Comparison of ENCODE assay signal across 7 cellular contexts in the genomic region with DNA sequence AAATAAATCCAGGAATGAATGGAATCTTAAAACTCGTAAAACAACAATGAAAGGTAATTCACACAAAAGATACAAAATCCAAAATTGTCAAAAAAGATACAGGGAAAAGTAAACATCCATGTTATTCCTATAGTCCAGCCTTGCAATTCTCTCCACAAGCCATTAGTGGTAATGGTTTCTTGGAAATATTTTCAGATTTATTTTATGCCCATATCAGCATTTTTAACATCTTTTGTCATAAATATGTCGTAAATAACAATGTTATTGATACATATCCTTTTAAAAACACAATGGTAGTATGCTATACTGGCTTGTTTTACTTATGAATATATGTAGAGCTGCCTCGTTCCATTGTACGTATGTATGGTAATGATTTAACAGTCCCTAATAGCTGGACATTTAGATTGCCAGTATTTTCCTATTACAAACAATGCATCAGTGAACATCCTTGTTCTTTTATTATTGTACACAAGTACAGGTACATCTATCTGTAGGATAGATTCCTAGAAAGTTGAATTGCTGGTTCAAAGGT. TPM values are rescaled to one million over a fixed set of nuclear protein-coding genes. Genes with fewer than 3 reads are reported as not detected.
A peak's percentile ranks its signal among the peaks of the same experiment; 100 is the strongest.
DNase-seq lines count a peak whose midpoint lies in the region; ATAC-seq and TF ChIP-seq lines count a peak whose summit lies in the region.

No MANE protein-coding gene starts in this region.

- H3K9me3 ChIP-seq in HCT116 (ENCODE audit: control insufficient read depth in 1 of 2, insufficient read depth in 1 of 2, low read depth in 1 of 2, low read length in 2 of 2) (no peaks in the 10 kb centered on the region), iPS DF 6.9 (ENCODE audit: control insufficient read depth, insufficient read depth, low read length) (peaks cover 2% of the 10 kb centered on the region)

- no peaks in the 10 kb centered on the region for H3K27me3 ChIP-seq in HCT116 (ENCODE audit: insufficient read depth, low read length)
- H3K27me3 ChIP-seq in iPS DF 6.9 (ENCODE audit: control insufficient read depth, insufficient read depth, low read length) = no peaks in the 10 kb centered on the region

- no peaks in the 10 kb centered on the region for H3K9me2 ChIP-seq in HCT116 (ENCODE audit: insufficient read depth)

- H3K79me2 ChIP-seq in HCT116 (ENCODE audit: insufficient read depth, low read length) = no peaks in the 10 kb centered on the region

- H3K27me3 Mint-ChIP-seq in activated B cell treated with CpG ODN at 0.5 μM for 24 hours = peaks cover 6% of the 10 kb centered on the region
- H3K27me3 Mint-ChIP-seq in stimulated activated naive CD8-positive, alpha-beta T cell treated with anti-CD3 and anti-CD28 coated beads, Interleukin-15, amount 100 ng/mL, for 72 hours = no peaks in the 10 kb centered on the region

- CTCF ChIA-PET in HCT116 (lab: Charles Lee) (interaction anchor here (0.7 to 1.0 kb wide), 2 partner anchors 34 to 219 kb away, joined by 3 to 5 read pairs; no protein-coding TSS in a partner anchor), activated B cell treated with CpG ODN at 0.5 μM for 24 hours (lab: Charles Lee) (interaction anchor here (1.2 to 1.7 kb wide), 2 partner anchors 98 to 219 kb away, joined by 5 to 7 read pairs; no protein-coding TSS in a partner anchor)

- no peaks in the 10 kb centered on the region for H4K20me1 ChIP-seq in HCT116 (ENCODE audit: insufficient read depth)

- intact Hi-C loops in HCT116 (cut with micrococcal nuclease) = no loop called here
- intact Hi-C loops in activated B cell treated with CpG ODN at 0.5 μM for 24 hours (cut with micrococcal nuclease) = loop anchor here (5.0 kb wide), 4 partner anchors 826 to 1079 kb away; a partner anchor contains a TSS

- ATAC-seq in HCT116 = no peak
- no peak for ATAC-seq in activated B cell treated with CpG ODN at 0.5 μM for 24 hours (ENCODE audit: low read depth)
- no peak for ATAC-seq in stimulated activated naive CD8-positive, alpha-beta T cell treated with anti-CD3 and anti-CD28 coated beads, Interleukin-15, amount 100 ng/mL, for 72 hours
- no peak for ATAC-seq in GM19351 (IDR thresholded peaks at IDR 0.05; ENCODE audit: unreplicated experiment)

- H3K27ac Mint-ChIP-seq in activated B cell treated with CpG ODN at 0.5 μM for 24 hours = peak overlapping the region; percentile 96
- peak overlapping the region; percentile 91 to 100 for H3K27ac Mint-ChIP-seq in stimulated activated naive CD8-positive, alpha-beta T cell treated with anti-CD3 and anti-CD28 coated beads, Interleukin-15, amount 100 ng/mL, for 72 hours

- POLR2A ChIA-PET in HCT116 (lab: Charles Lee) (no interaction called here), activated B cell treated with CpG ODN at 0.5 μM for 24 hours (lab: Charles Lee) (interaction anchor here (1.2 to 2.1 kb wide), 3 partner anchors 31 to 503 kb away, joined by 3 to 7 read pairs (median 5); a partner anchor contains a TSS)

- TF ChIP-seq RAD21 in HCT116 (IDR thresholded peaks at IDR 0.05; ENCODE audit: low read depth) = no peak

- peaks cover 24% of the 10 kb centered on the region for H3K4me1 Mint-ChIP-seq in activated B cell treated with CpG ODN at 0.5 μM for 24 hours
- H3K4me1 Mint-ChIP-seq in stimulated activated naive CD8-positive, alpha-beta T cell treated with anti-CD3 and anti-CD28 coated beads, Interleukin-15, amount 100 ng/mL, for 72 hours = peaks cover 28% of the 10 kb centered on the region

- peak overlapping the region; percentile 79 for H2AFZ ChIP-seq in HCT116 (ENCODE audit: low read depth, low read length, poor library complexity, severe bottlenecking)

- RAD21 ChIA-PET in HCT116 (lab: Charles Lee; ENCODE audit: low non-redundant PET in 1 of 2, low total read pairs in 2 of 2, uncharacterized antibody in 2 of 2, unreplicated experiment in 2 of 2) = no interaction called here

- no peaks in the 10 kb centered on the region for H3K36me3 ChIP-seq in HCT116 (ENCODE audit: control insufficient read depth in 1 of 2, insufficient read depth in 2 of 2, low read length in 2 of 2)
- no peaks in the 10 kb centered on the region for H3K36me3 ChIP-seq in iPS DF 6.9 (ENCODE audit: control insufficient read depth, insufficient read depth, low read length)

- H3K9me3 Mint-ChIP-seq in activated B cell treated with CpG ODN at 0.5 μM for 24 hours = peaks cover 3% of the 10 kb centered on the region
- H3K9me3 Mint-ChIP-seq in stimulated activated naive CD8-positive, alpha-beta T cell treated with anti-CD3 and anti-CD28 coated beads, Interleukin-15, amount 100 ng/mL, for 72 hours = peaks cover 0 to 6% of the 10 kb centered on the region in 2 donors

- peak overlapping the region; percentile 93 for H3K4me3 Mint-ChIP-seq in activated B cell treated with CpG ODN at 0.5 μM for 24 hours
- peak overlapping the region; percentile 96 to 100 for H3K4me3 Mint-ChIP-seq in stimulated activated naive CD8-positive, alpha-beta T cell treated with anti-CD3 and anti-CD28 coated beads, Interleukin-15, amount 100 ng/mL, for 72 hours

- H3K4me1 ChIP-seq in HCT116 (ENCODE audit: control insufficient read depth in 1 of 2, insufficient read depth in 2 of 2, low read length in 2 of 2) = peaks cover 7 to 33% of the 10 kb centered on the region in 2 experiments; a peak in 3 of 4 replicates
- no peaks in the 10 kb centered on the region; the same call in 1 of the 2 replicates for H3K4me1 ChIP-seq in iPS DF 6.9 (ENCODE audit: control insufficient read depth, insufficient read depth, low read length)

- TF ChIP-seq CTCF in HCT116 (IDR thresholded peaks at IDR 0.05 in 2 of 3, conservative IDR thresholded peaks at IDR 0.05 in 1 of 3; ENCODE audit: borderline replicate concordance in 1 of 3, insufficient read depth in 1 of 3, low read depth in 2 of 3, low read length in 2 of 3) = no peak
- TF ChIP-seq CTCF in activated B cell treated with CpG ODN at 0.5 μM for 24 hours (IDR thresholded peaks at IDR 0.05) = no peak

- WGBS in iPS DF 6.9 (ENCODE audit: insufficient coverage, insufficient read length) = no CpG with 5 or more reads among the region's 4 CpGs

- peak overlapping the region; percentile 59 to 79 for H3K4me3 ChIP-seq in HCT116 (replicated peaks in 1 of 2; ENCODE audit: low read depth in 1 of 2, low read length in 2 of 2)
- H3K4me3 ChIP-seq in iPS DF 6.9 (ENCODE audit: low read length) = peak overlapping the region; percentile 80; the same call in 1 of the 2 replicates

- H3K4me2 ChIP-seq in HCT116 (ENCODE audit: low read length) = peak overlapping the region; percentile 97

- no TSS peak for BruUV-seq in HCT116 (replicated peaks; lab: Mats Ljungman, UMichigan)

- no peak for TF ChIP-seq POLR2A in HCT116 (IDR thresholded peaks at IDR 0.05; ENCODE audit: borderline replicate concordance, extremely low read depth, insufficient read depth, insufficient read length)

- H3K9ac ChIP-seq in HCT116 (ENCODE audit: low read length) = peak overlapping the region; percentile 78

- DNase-seq in HCT116 (ENCODE audit: low read depth, low spot score) (no peak), activated B cell treated with CpG ODN at 0.5 μM for 24 hours (no peak), iPS DF 6.9 (ENCODE audit: low read depth, low spot score) (no peak), HK-2 (ENCODE audit: unreplicated experiment) (no peak), NCI-H1092 (lab: John Stamatoyannopoulos, UW) (no peak)
- no peak for DNase-seq in stimulated activated naive CD8-positive, alpha-beta T cell treated with anti-CD3 and anti-CD28 coated beads, Interleukin-15, amount 100 ng/mL, for 72 hours

- peak overlapping the region; percentile 69 for H3K27ac ChIP-seq in HCT116 (ENCODE audit: low read depth, low read length)
- H3K27ac ChIP-seq in iPS DF 6.9 (ENCODE audit: low read length) = no peak overlapping the region

- H3K36me3 Mint-ChIP-seq in activated B cell treated with CpG ODN at 0.5 μM for 24 hours (ENCODE audit: low read depth) = peaks cover 10% of the 10 kb centered on the region

TF ChIP-seq in HCT116, 20 proteins besides CTCF, POLR2A, EP300 and RAD21:
- TF ChIP-seq SIN3A (IDR thresholded peaks at IDR 0.05; ENCODE audit: low read depth) (peak; percentile 20; the same call in 1 of the 2 replicates), CBX3 (IDR thresholded peaks at IDR 0.05; ENCODE audit: low read depth) (no peak), POLR2AphosphoS5 (IDR thresholded peaks at IDR 0.05; ENCODE audit: low read depth, low read length) (no peak), SP1 (IDR thresholded peaks at IDR 0.05; ENCODE audit: low read depth) (no peak; the same call in 1 of the 2 replicates), EZH2 (IDR thresholded peaks at IDR 0.05) (no peak), SRF (IDR thresholded peaks at IDR 0.05; ENCODE audit: low read depth) (0 out of 2 replicates have a peak, but pooled peaks have one; percentile 8), JUND (IDR thresholded peaks at IDR 0.05) (no peak)
TF ChIP-seq in HCT116: peak in this region for 2.

RNA-seq across cellular contexts. Expression of a gene that starts 30.6 kb away (rescaled TPM):
- total RNA-seq in HCT116 (2021; ENCODE audit: unreplicated experiment) (66.1 TPM), activated B cell treated with CpG ODN at 0.5 μM for 24 hours (65.6 and 69.7 TPM in 2 replicates)
- polyA plus RNA-seq in HCT116 (2012) = 17.3 and 21.1 TPM in 2 replicates
